In the genomic region with DNA sequence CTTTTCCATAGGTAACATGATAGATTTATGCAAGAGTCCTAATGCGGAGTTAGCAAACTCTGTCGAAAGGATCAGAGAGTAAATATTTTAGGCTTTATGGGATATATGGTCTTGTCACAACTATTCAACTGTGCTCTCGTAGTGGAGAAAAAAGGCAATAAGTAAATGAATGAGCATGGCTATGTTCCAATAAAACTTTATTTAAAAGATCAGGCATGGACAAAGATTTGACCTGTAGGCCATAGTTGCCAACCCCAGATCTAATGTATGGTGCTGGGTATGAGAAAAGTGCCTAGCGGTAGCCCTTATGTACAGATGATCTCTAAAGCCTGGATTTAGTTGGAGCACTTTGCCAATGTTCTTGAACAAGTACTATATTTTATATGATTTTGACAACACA, we compare ENCODE assay signal across 13 cellular contexts.
A peak's percentile ranks its signal among the peaks of the same experiment; 100 is the strongest.
DNase-seq lines count a peak whose midpoint lies in the region; ATAC-seq and TF ChIP-seq lines count a peak whose summit lies in the region.
"Had no signal": no experiment of that assay in that cellular context is flagged by ENCODE, and none has a peak within 500 bp of the region (broad histone marks: within the 10 kb centered on the region; RNA-seq: fewer than 3 reads in every experiment).

No MANE protein-coding gene starts in this region.

- TF ChIP-seq POLR2A in gastrocnemius medialis (IDR thresholded peaks at IDR 0.05) = no peak

- CTCF ChIA-PET in PC-3 (lab: Charles Lee) = no interaction called here

- H3K9me3 ChIP-seq in PC-3 (ENCODE audit: low read length) (no peaks in the 10 kb centered on the region), gastrocnemius medialis (no peaks in the 10 kb centered on the region), aorta (ENCODE audit: control insufficient read depth, low read length) (no peaks in the 10 kb centered on the region), upper lobe of right lung (no peaks in the 10 kb centered on the region)

- H3K36me3 ChIP-seq in PC-3 (ENCODE audit: low read depth, low read length) (no peaks in the 10 kb centered on the region), brain microvascular endothelial cell (replicated peaks) (no peaks in the 10 kb centered on the region), gastrocnemius medialis (no peaks in the 10 kb centered on the region), aorta (ENCODE audit: control insufficient read depth in 1 of 2, insufficient read depth in 2 of 2, low read length in 1 of 2) (no peaks in the 10 kb centered on the region), upper lobe of right lung (no peaks in the 10 kb centered on the region)

- H3K4me3 ChIP-seq in PC-3 (ENCODE audit: low read length) (no peak overlapping the region; the same call in 1 of the 2 replicates), brain microvascular endothelial cell (ENCODE audit: low read depth, low read length) (no peak overlapping the region), gastrocnemius medialis (no peak overlapping the region), aorta (ENCODE audit: low read length in 2 of 2) (no peak overlapping the region), upper lobe of right lung (no peak overlapping the region)
- H3K4me3 ChIP-seq: GM23338 had no signal

- no peak for DNase-seq in PC-3
- no peak for DNase-seq in brain microvascular endothelial cell
- no peak for DNase-seq in gastrocnemius medialis
- no peak for DNase-seq in aorta
- no peak for DNase-seq in upper lobe of right lung
- no peak for DNase-seq in substantia nigra (lab: John Stamatoyannopoulos, UW)
- DNase-seq in AG08396 (ENCODE audit: low spot score) = no peak
- DNase-seq: NCI-H1694 treated with DMSO at 0.1 percent for 48 hours; NCI-H2107; NCI-H748 treated with DMSO at 0.1 percent for 48 hours; NK-92 treated with Interleukin-12 subunit alpha and Interleukin-12 subunit beta, amount 100 ng/mL, for 24 hours; SHP77 had no signal

- H3K4me1 ChIP-seq in PC-3 (ENCODE audit: insufficient read depth, low read length) = peaks cover 54% of the 10 kb centered on the region
- peaks cover 3 to 11% of the 10 kb centered on the region in 2 donors for H3K4me1 ChIP-seq in gastrocnemius medialis
- H3K4me1 ChIP-seq in aorta (ENCODE audit: control insufficient read depth in 1 of 2, insufficient read depth in 2 of 2, low read length in 2 of 2) = peaks cover 4% of the 10 kb centered on the region in 2 donors
- no peaks in the 10 kb centered on the region for H3K4me1 ChIP-seq in upper lobe of right lung

- TF ChIP-seq CTCF in PC-3 (conservative IDR thresholded peaks at IDR 0.05; ENCODE audit: low read depth, low read length) = no peak
- TF ChIP-seq CTCF in brain microvascular endothelial cell (IDR thresholded peaks at IDR 0.05; ENCODE audit: low read depth, low read length, missing control alignments) = no peak
- no peak for TF ChIP-seq CTCF in gastrocnemius medialis (IDR thresholded peaks at IDR 0.05 in 4 of 5, conservative IDR thresholded peaks at IDR 0.05 in 1 of 5)
- no peak for TF ChIP-seq CTCF in upper lobe of right lung (IDR thresholded peaks at IDR 0.05)

- H2AFZ ChIP-seq in PC-3 (ENCODE audit: low read length) = no peak overlapping the region
- H2AFZ ChIP-seq: GM23338 had no signal

- peak overlapping the region; percentile 19; the same call in 1 of the 2 replicates for H3K9ac ChIP-seq in PC-3 (ENCODE audit: low read length)

- H3F3A ChIP-seq in PC-3 (ENCODE audit: low read length, unreplicated experiment) = peaks cover 4% of the 10 kb centered on the region

- intact Hi-C loops in PC-3 (cut with micrococcal nuclease) = no loop called here
- intact Hi-C loops in gastrocnemius medialis (cut with DNase I; ENCODE audit: low total_unique reads) = no loop called here
- intact Hi-C loops in aorta (cut with DNase I) = no loop called here
- intact Hi-C loops in upper lobe of right lung (cut with DNase I) = no loop called here

- H4K20me1 ChIP-seq in PC-3 (ENCODE audit: low read length) = no peaks in the 10 kb centered on the region

- no TSS peak for BruUV-seq in PC-3 (replicated peaks; lab: Mats Ljungman, UMichigan)

- 96 to 97% methylated on average over 4 of the region's 4 CpGs for WGBS in aorta, 2 donors

- in situ Hi-C loops in brain microvascular endothelial cell (cut with HindIII; ENCODE audit: low pct_ligation_motif_present, low sequenced_read_pairs) (no loop called here), gastrocnemius medialis (cut with MboI; ENCODE audit: low sequenced_read_pairs in 4 of 4) (no loop called here)

- ATAC-seq in PC-3 (no peak), gastrocnemius medialis (no peak), aorta (ENCODE audit: low FRiP score) (no peak), upper lobe of right lung (no peak)
- ATAC-seq: GM23338 had no signal

- H3K9me2 ChIP-seq in PC-3 (replicated peaks; ENCODE audit: low read length) = no peaks in the 10 kb centered on the region

- H3K27me3 ChIP-seq in PC-3 (ENCODE audit: low read length) = no peaks in the 10 kb centered on the region
- no peaks in the 10 kb centered on the region for H3K27me3 ChIP-seq in brain microvascular endothelial cell (replicated peaks)
- no peaks in the 10 kb centered on the region for H3K27me3 ChIP-seq in gastrocnemius medialis
- no peaks in the 10 kb centered on the region for H3K27me3 ChIP-seq in aorta (ENCODE audit: control insufficient read depth in 1 of 2, insufficient read depth in 2 of 2, low read length in 1 of 2)
- no peaks in the 10 kb centered on the region for H3K27me3 ChIP-seq in upper lobe of right lung

- POLR2A ChIA-PET in PC-3 (lab: Charles Lee; ENCODE audit: unreplicated experiment) = no interaction called here

- H3K79me2 ChIP-seq in PC-3 (ENCODE audit: low read length) = no peaks in the 10 kb centered on the region

- peak overlapping the region; percentile 94 for H3K27ac ChIP-seq in PC-3 (ENCODE audit: low read length)
- peak overlapping the region; percentile 4 for H3K27ac ChIP-seq in brain microvascular endothelial cell
- peak overlapping the region in 3 of 4 donors; percentile 24 to 45 (median 30) for H3K27ac ChIP-seq in gastrocnemius medialis
- peak overlapping the region; percentile 36 to 44 for H3K27ac ChIP-seq in aorta (ENCODE audit: low read depth in 1 of 2, low read length in 2 of 2)
- H3K27ac ChIP-seq in upper lobe of right lung = no peak overlapping the region
- no peak overlapping the region for H3K27ac ChIP-seq in substantia nigra (ENCODE audit: low read depth, low read length, poor library complexity, severe bottlenecking)

- H3K4me2 ChIP-seq in PC-3 (ENCODE audit: low read length) = peak overlapping the region; percentile 80
- H3K4me2 ChIP-seq: GM23338 had no signal

Comparison
In these comparisons a context has a peak if more than half of its experiments do, and no peak if none do; other contexts are left out.
1. H3K27ac ChIP-seq: peak in PC-3 (single experiment), brain microvascular endothelial cell (single experiment), gastrocnemius medialis (3 of 4) and aorta (2 of 2); none in upper lobe of right lung (single experiment) and substantia nigra (single experiment).